ENCODE assay signal across 30 cellular contexts in genomic region chr10:85645097-85645496, GRCh38.
DNase-seq lines count a peak whose midpoint lies in the region; ATAC-seq, FAIRE-seq and TF ChIP-seq lines count a peak whose summit lies in the region.
"Had no signal": no experiment of that assay in that cellular context is flagged by ENCODE, and none has a peak within 500 bp of the region (broad histone marks: within the 10 kb centered on the region; RNA-seq: fewer than 3 reads in every experiment).

No MANE protein-coding gene starts in this region.

- intact Hi-C loops in HepG2 (cut with micrococcal nuclease; ENCODE audit: unreplicated experiment): no loop called here
- intact Hi-C loops in right lobe of liver (cut with DNase I): no loop called here
- intact Hi-C loops in Panc1 (cut with micrococcal nuclease; ENCODE audit: unreplicated experiment): no loop called here

- no peak for TF ChIP-seq RAD21 in HepG2 (CRISPR knock-in tag; IDR thresholded peaks at IDR 0.05)

- H4K20me1 ChIP-seq in HepG2 (ENCODE audit: insufficient read depth, low read length): no peaks in the 10 kb centered on the region

- no peak overlapping the region for H3K4me2 ChIP-seq in HepG2 (ENCODE audit: low read depth, low read length)

- H2AFZ ChIP-seq in HepG2 (ENCODE audit: low read length): no peak overlapping the region

- H3K4me1 ChIP-seq in HepG2 (ENCODE audit: insufficient read depth, low read length): peaks cover 16% of the 10 kb centered on the region; the same call in 1 of the 2 replicates
- no peaks in the 10 kb centered on the region for H3K4me1 ChIP-seq in right lobe of liver
- H3K4me1 ChIP-seq in Panc1 (ENCODE audit: control insufficient read depth, insufficient read depth, low read length): peaks cover 43% of the 10 kb centered on the region
- H3K4me1 ChIP-seq: testis had no signal

- H3K36me3 ChIP-seq in HepG2 (replicated peaks in 1 of 2; ENCODE audit: control insufficient read depth in 1 of 2, insufficient read depth in 2 of 2, low read length in 2 of 2): no peaks in the 10 kb centered on the region
- H3K36me3 ChIP-seq in right lobe of liver: no peaks in the 10 kb centered on the region
- no peaks in the 10 kb centered on the region for H3K36me3 ChIP-seq in Panc1 (ENCODE audit: control insufficient read depth, insufficient read depth, low read length)
- H3K36me3 ChIP-seq: esophagus squamous epithelium, heart right ventricle had no signal

- DNase-seq in HepG2 (ENCODE audit: low spot score): peak; percentile 17
- no peak for DNase-seq in right lobe of liver
- no peak for DNase-seq in Panc1 (ENCODE audit: low read depth, low spot score)
- DNase-seq in medulla oblongata (ENCODE audit: extremely low spot score): peak; percentile 38
- DNase-seq in activated CD4-positive, alpha-beta T cell treated with anti-CD3 and anti-CD28 coated beads for 4 hours: no peak
- no peak for DNase-seq in GM10266 (ENCODE audit: extremely low spot score)
- no peak for DNase-seq in putamen (ENCODE audit: low spot score)
- DNase-seq in ACHN: no peak
- DNase-seq: activated CD4-positive, alpha-beta memory T cell treated with anti-CD3 and anti-CD28 coated beads, Interleukin-2, amount 10 ng/mL, durations not matched to agents 7 days and 5 days; activated CD4-positive, alpha-beta T cell treated with anti-CD3 and anti-CD28 coated beads for 1 hour; activated naive CD4-positive, alpha-beta T cell treated with anti-CD3 and anti-CD28 coated beads, Interleukin-2, amount 50 U/mL, for 16 hours; CD8-positive, alpha-beta T cell; esophagus squamous epithelium; foreskin melanocyte; H9; heart right ventricle; Karpas-422; NCI-H1436 treated with DMSO at 0.1 percent for 48 hours; NCI-H2171 treated with DMSO at 0.1 percent for 48 hours; NCI-H510A; nephron progenitor cell; NK-92 treated with Interleukin-12 subunit alpha and Interleukin-12 subunit beta, amount 100 ng/mL, for 24 hours; PC-3; SHP77; small intestine; stimulated activated naive CD8-positive, alpha-beta T cell treated with anti-CD3 and anti-CD28 coated beads, Interleukin-15, Interleukin-2, amounts not matched to agents 100 U/mL and 50 U/mL, for 24 hours; T-helper 2 cell; testis had no signal

- POLR2A ChIA-PET in HepG2 (lab: Yijun Ruan, JAX) (no interaction called here), Panc1 (lab: Charles Lee) (no interaction called here)

- ATAC-seq in HepG2 (no peak), right lobe of liver (no peak), Panc1 (no peak)
- ATAC-seq: CD8-positive, alpha-beta T cell; heart right ventricle; PC-3; stimulated activated naive CD8-positive, alpha-beta T cell treated with anti-CD3 and anti-CD28 coated beads, Interleukin-15, Interleukin-2, amounts not matched to agents 100 U/mL and 50 U/mL, for 24 hours had no signal

- TF ChIP-seq EP300 in HepG2 (IDR thresholded peaks at IDR 0.05; ENCODE audit: low read depth in 2 of 2, low read length in 2 of 2) (no peak), HepG2 (CRISPR knock-in tag; IDR thresholded peaks at IDR 0.05; ENCODE audit: borderline replicate concordance) (no peak)

- no peak for FAIRE-seq in HepG2 (lab: Jason Lieb, UNC)
- FAIRE-seq: GM12892, small intestine had no signal

- no peaks in the 10 kb centered on the region for H3K79me2 ChIP-seq in HepG2 (ENCODE audit: insufficient read depth, low read length)

- H3K27ac ChIP-seq in HepG2 (ENCODE audit: extremely low read length, insufficient read depth, low read length) (no peak overlapping the region), right lobe of liver (no peak overlapping the region), Panc1 (ENCODE audit: low read length) (peak overlapping the region; percentile 99)
- H3K27ac ChIP-seq: esophagus squamous epithelium, heart right ventricle, testis had no signal

- TF ChIP-seq CTCF in HepG2 (CRISPR knock-in tag; IDR thresholded peaks at IDR 0.05) (no peak), right lobe of liver (IDR thresholded peaks at IDR 0.05) (no peak), Panc1 (IDR thresholded peaks at IDR 0.05) (no peak), GM10266 (IDR thresholded peaks at IDR 0.05; ENCODE audit: control insufficient read depth, insufficient read depth, low read depth, missing control alignments) (no peak)

- H3K9ac ChIP-seq in HepG2 (ENCODE audit: insufficient read depth, low read depth, low read length): no peak overlapping the region

- no peaks in the 10 kb centered on the region; a peak in 1 of 5 replicates for H3K27me3 ChIP-seq in HepG2 (ENCODE audit: control insufficient read depth in 1 of 2, insufficient read depth in 2 of 2, low read length in 2 of 2)
- H3K27me3 ChIP-seq in right lobe of liver: no peaks in the 10 kb centered on the region
- no peaks in the 10 kb centered on the region for H3K27me3 ChIP-seq in Panc1 (ENCODE audit: control insufficient read depth, insufficient read depth, low read length)
- H3K27me3 ChIP-seq: esophagus squamous epithelium, heart right ventricle, testis had no signal

- 21% methylated on average over 3 of the region's 3 CpGs for WGBS in HepG2 (ENCODE audit: low lambda C conversion rate)
- 51% methylated on average over 3 of the region's 3 CpGs for WGBS in right lobe of liver (ENCODE audit: insufficient coverage, low coverage, low lambda C conversion rate, missing lambda C conversion rate)

- in situ Hi-C loops in HepG2 (cut with HindIII; ENCODE audit: extremely low pct_ligation_motif_present, low pct_unique_long_range_greater_than_20kb) (no loop called here), Panc1 (cut with HindIII; ENCODE audit: low pct_unique_long_range_greater_than_20kb, low sequenced_read_pairs) (no loop called here), ACHN (cut with HindIII; ENCODE audit: low pct_ligation_motif_present, low pct_unique_long_range_greater_than_20kb, low sequenced_read_pairs) (no loop called here)

- TF ChIP-seq POLR2A in HepG2 (IDR thresholded peaks at IDR 0.05; ENCODE audit: insufficient read depth in 1 of 2, low read depth in 2 of 2, low read length in 2 of 2) (no peak), right lobe of liver (IDR thresholded peaks at IDR 0.05) (no peak)

- H3K4me3 ChIP-seq in HepG2 (replicated peaks in 1 of 3; ENCODE audit: insufficient read depth in 1 of 3, low read depth in 2 of 3, low read length in 3 of 3) (no peak overlapping the region), right lobe of liver (no peak overlapping the region), Panc1 (ENCODE audit: low read depth in 2 of 2, low read length in 2 of 2) (no peak overlapping the region)
- H3K4me3 ChIP-seq: esophagus squamous epithelium, heart right ventricle, lung, testis had no signal

- CTCF ChIA-PET in HepG2 (lab: Yijun Ruan, JAX; ENCODE audit: low intra/inter-chr PET ratio, low total read pairs): no interaction called here
- CTCF ChIA-PET in Panc1 (lab: Charles Lee): no interaction called here

- H3K9me3 ChIP-seq in HepG2 (ENCODE audit: low read length) (no peaks in the 10 kb centered on the region), right lobe of liver (no peaks in the 10 kb centered on the region), Panc1 (ENCODE audit: control insufficient read depth, insufficient read depth, low read depth, low read length) (0 out of 2 replicates have a peak, but pooled peaks cover 5% of the 10 kb centered on the region)
- H3K9me3 ChIP-seq: esophagus squamous epithelium, heart right ventricle, testis had no signal

- BruUV-seq in HepG2 (replicated peaks; lab: Mats Ljungman, UMichigan): no TSS peak
- BruUV-seq in Panc1 (replicated peaks; lab: Mats Ljungman, UMichigan): no TSS peak

TF ChIP-seq in HepG2, 621 proteins besides CTCF, POLR2A, EP300 and RAD21:
- TF ChIP-seq MNT (IDR thresholded peaks at IDR 0.05): no peak
- no peak for TF ChIP-seq GRHL1 (CRISPR knock-in tag; conservative IDR thresholded peaks at IDR 0.05)
- no peak for TF ChIP-seq CREBL2 (CRISPR knock-in tag; IDR thresholded peaks at IDR 0.05; ENCODE audit: borderline replicate concordance)
- TF ChIP-seq TRIM22 (IDR thresholded peaks at IDR 0.05): no peak
- no peak for TF ChIP-seq KAT7 (CRISPR knock-in tag; IDR thresholded peaks at IDR 0.05; ENCODE audit: borderline replicate concordance)
- no peak for TF ChIP-seq WIZ (CRISPR knock-in tag; IDR thresholded peaks at IDR 0.05)

Comparison
In these comparisons a context has a peak if more than half of its experiments do, and no peak if none do; other contexts are left out.
1. DNase-seq: peak in HepG2 (single experiment) and medulla oblongata (single experiment); none in right lobe of liver (0 of 3), Panc1 (single experiment), activated CD4-positive, alpha-beta T cell treated with anti-CD3 and anti-CD28 coated beads for 4 hours (0 of 2), GM10266 (single experiment), putamen (single experiment) and ACHN (single experiment).